Comparison of ENCODE assay signal across 1 cellular context in genomic region chr2:230268606-230269222, GRCh38.
TF ChIP-seq lines count a peak whose summit lies in the region.

No MANE protein-coding gene starts in this region.

TF ChIP-seq in GM23338, 12 proteins besides CTCF, POLR2A, EP300 and RAD21 (continued from another document):
- TF ChIP-seq POLR2AphosphoS5 (IDR thresholded peaks at IDR 0.05; ENCODE audit: low read depth) = no peak
